In the genomic region with DNA sequence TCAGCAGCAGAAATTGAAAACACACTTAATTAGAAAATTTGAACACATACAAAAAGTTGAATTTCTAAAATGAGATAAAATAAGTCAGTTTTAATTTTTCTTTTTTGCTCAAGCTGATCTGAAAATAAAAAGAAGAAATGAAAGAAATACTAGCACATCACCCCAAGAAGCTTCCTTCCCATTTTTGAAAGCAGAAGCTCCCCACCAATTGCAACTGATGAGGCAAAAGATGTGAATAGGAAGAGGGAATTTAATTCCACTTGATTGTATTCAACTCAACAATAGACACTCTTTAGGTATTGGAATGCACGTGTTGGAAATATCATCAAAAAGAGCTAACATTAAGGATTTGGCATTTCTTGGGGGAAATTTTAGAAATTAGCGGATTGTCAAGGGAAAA, we compare ENCODE assay signal across 15 cellular contexts.
"Had no signal": no experiment of that assay in that cellular context is flagged by ENCODE, and none has a peak within 500 bp of the region (broad histone marks: within the 10 kb centered on the region; RNA-seq: fewer than 3 reads in every experiment).

No MANE protein-coding gene starts in this region.

- H3K4me3 Mint-ChIP-seq: activated naive CD4-positive, alpha-beta T cell treated with anti-CD3 and anti-CD28 coated beads, Interleukin-2, amount 10 ng/mL, durations not matched to agents 7 days and 5 days; neural crest cell had no signal

- H3K36me3 Mint-ChIP-seq: activated naive CD4-positive, alpha-beta T cell treated with anti-CD3 and anti-CD28 coated beads, Interleukin-2, amount 10 ng/mL, durations not matched to agents 7 days and 5 days had no signal

- H3K27ac Mint-ChIP-seq: activated naive CD4-positive, alpha-beta T cell treated with anti-CD3 and anti-CD28 coated beads, Interleukin-2, amount 10 ng/mL, durations not matched to agents 7 days and 5 days; activated T-helper 2 cell treated with anti-CD3 and anti-CD28 coated beads, Interferon-gamma antibody, Interleukin-2, Interleukin-4, amounts not matched to agents 10 μg/mL and 5 μg/mL and 100 μg/mL, durations not matched to agents 14 hours and 24 hours and 36 hours had no signal

- DNase-seq: activated CD4-positive, alpha-beta T cell treated with anti-CD3 and anti-CD28 coated beads, Interleukin-2, amount 50 U/mL, for 1 hour; activated naive CD4-positive, alpha-beta T cell treated with anti-CD3 and anti-CD28 coated beads, Interleukin-2, amount 10 ng/mL, durations not matched to agents 7 days and 5 days; adrenal gland; caudate nucleus; colonic mucosa; effector CD8-positive, alpha-beta T cell; gastrocnemius medialis; islet precursor cell; mammary epithelial cell; stimulated activated CD4-positive, alpha-beta T cell treated with anti-CD3 and anti-CD28 coated beads, Interleukin-12 subunit alpha, Interleukin-12 subunit beta, amount 100 ng/mL, for 4 hours; stimulated activated naive CD8-positive, alpha-beta T cell treated with anti-CD3 and anti-CD28 coated beads, Interleukin-15, Interleukin-2, amounts not matched to agents 100 U/mL and 50 U/mL, for 24 hours; upper lobe of left lung had no signal

- ATAC-seq: gastrocnemius medialis; left lobe of liver; stimulated activated naive CD8-positive, alpha-beta T cell treated with anti-CD3 and anti-CD28 coated beads, Interleukin-15, Interleukin-2, amounts not matched to agents 100 U/mL and 50 U/mL, for 24 hours had no signal

- H3K9me3 Mint-ChIP-seq: activated naive CD4-positive, alpha-beta T cell treated with anti-CD3 and anti-CD28 coated beads, Interleukin-2, amount 10 ng/mL, durations not matched to agents 7 days and 5 days; activated T-helper 2 cell treated with anti-CD3 and anti-CD28 coated beads, Interferon-gamma antibody, Interleukin-2, Interleukin-4, amounts not matched to agents 10 μg/mL and 5 μg/mL and 100 μg/mL, durations not matched to agents 14 hours and 24 hours and 36 hours; neural crest cell had no signal

- H3K4me1 Mint-ChIP-seq: activated naive CD4-positive, alpha-beta T cell treated with anti-CD3 and anti-CD28 coated beads, Interleukin-2, amount 10 ng/mL, durations not matched to agents 7 days and 5 days had no signal
